In the genomic region with DNA sequence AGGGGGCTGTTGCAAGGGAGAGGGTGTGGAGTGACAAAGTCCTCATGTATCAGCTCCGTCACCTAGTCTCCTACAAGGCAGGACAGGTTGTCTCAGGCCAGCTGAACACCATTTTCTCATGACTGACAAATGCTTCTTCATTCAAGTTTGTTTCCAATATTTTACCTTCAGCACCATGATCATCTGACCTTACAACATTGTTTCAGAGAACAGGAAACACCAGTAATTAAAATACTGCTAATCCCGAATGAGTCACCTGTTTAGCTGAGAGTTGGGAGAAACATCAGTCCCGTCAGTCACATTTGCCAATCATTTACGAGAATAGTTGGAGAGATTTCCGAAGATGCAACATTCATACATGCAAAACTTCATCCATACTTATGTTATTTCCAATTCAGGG, we compare ENCODE assay signal across 1 cellular context.
TF ChIP-seq lines count a peak whose summit lies in the region.

No MANE protein-coding gene starts in this region.

TF ChIP-seq in H1, 55 proteins besides CTCF, POLR2A, EP300 and RAD21:
- TF ChIP-seq SUZ12 (IDR thresholded peaks at IDR 0.05; ENCODE audit: low read length) (no peak), CREB1 (IDR thresholded peaks at IDR 0.05) (no peak), GABPA (IDR thresholded peaks at IDR 0.05; ENCODE audit: borderline replicate concordance, insufficient read depth, low read length) (no peak), RNF2 (IDR thresholded peaks at IDR 0.05; ENCODE audit: borderline replicate concordance, low read depth, low read length, missing control alignments, poor library complexity, severe bottlenecking) (no peak), GTF2F1 (IDR thresholded peaks at IDR 0.05; ENCODE audit: borderline replicate concordance, low read depth, low read length) (no peak), POU5F1 (IDR thresholded peaks at IDR 0.05; ENCODE audit: low read depth, low read length) (no peak), ASH2L (IDR thresholded peaks at IDR 0.05; ENCODE audit: low read length) (no peak), SP4 (IDR thresholded peaks at IDR 0.05; ENCODE audit: low read length) (no peak), BRCA1 (IDR thresholded peaks at IDR 0.05; ENCODE audit: low read depth, low read length) (no peak), MAFK (IDR thresholded peaks at IDR 0.05; ENCODE audit: low read depth, low read length) (no peak), EGR1 (IDR thresholded peaks at IDR 0.05; ENCODE audit: borderline replicate concordance, low read depth, low read length) (no peak), CEBPB (IDR thresholded peaks at IDR 0.05; ENCODE audit: low read depth, low read length) (no peak), NRF1 (IDR thresholded peaks at IDR 0.05; ENCODE audit: low read depth, low read length) (no peak), SAP30 (IDR thresholded peaks at IDR 0.05; ENCODE audit: insufficient read depth, insufficient replicate concordance, low read length) (no peak), SIRT6 (IDR thresholded peaks at IDR 0.05; ENCODE audit: low read length) (no peak), SIX5 (IDR thresholded peaks at IDR 0.05; ENCODE audit: low read depth, low read length) (no peak), YY1 (IDR thresholded peaks at IDR 0.05; ENCODE audit: low read depth, low read length) (no peak), RFX5 (IDR thresholded peaks at IDR 0.05; ENCODE audit: borderline replicate concordance, low read depth, low read length) (no peak), SIN3A (conservative IDR thresholded peaks at IDR 0.05 in 1 of 2, IDR thresholded peaks at IDR 0.05 in 1 of 2; ENCODE audit: low read depth in 1 of 2, low read length in 2 of 2) (no peak)
- TF ChIP-seq, protein P1, sequence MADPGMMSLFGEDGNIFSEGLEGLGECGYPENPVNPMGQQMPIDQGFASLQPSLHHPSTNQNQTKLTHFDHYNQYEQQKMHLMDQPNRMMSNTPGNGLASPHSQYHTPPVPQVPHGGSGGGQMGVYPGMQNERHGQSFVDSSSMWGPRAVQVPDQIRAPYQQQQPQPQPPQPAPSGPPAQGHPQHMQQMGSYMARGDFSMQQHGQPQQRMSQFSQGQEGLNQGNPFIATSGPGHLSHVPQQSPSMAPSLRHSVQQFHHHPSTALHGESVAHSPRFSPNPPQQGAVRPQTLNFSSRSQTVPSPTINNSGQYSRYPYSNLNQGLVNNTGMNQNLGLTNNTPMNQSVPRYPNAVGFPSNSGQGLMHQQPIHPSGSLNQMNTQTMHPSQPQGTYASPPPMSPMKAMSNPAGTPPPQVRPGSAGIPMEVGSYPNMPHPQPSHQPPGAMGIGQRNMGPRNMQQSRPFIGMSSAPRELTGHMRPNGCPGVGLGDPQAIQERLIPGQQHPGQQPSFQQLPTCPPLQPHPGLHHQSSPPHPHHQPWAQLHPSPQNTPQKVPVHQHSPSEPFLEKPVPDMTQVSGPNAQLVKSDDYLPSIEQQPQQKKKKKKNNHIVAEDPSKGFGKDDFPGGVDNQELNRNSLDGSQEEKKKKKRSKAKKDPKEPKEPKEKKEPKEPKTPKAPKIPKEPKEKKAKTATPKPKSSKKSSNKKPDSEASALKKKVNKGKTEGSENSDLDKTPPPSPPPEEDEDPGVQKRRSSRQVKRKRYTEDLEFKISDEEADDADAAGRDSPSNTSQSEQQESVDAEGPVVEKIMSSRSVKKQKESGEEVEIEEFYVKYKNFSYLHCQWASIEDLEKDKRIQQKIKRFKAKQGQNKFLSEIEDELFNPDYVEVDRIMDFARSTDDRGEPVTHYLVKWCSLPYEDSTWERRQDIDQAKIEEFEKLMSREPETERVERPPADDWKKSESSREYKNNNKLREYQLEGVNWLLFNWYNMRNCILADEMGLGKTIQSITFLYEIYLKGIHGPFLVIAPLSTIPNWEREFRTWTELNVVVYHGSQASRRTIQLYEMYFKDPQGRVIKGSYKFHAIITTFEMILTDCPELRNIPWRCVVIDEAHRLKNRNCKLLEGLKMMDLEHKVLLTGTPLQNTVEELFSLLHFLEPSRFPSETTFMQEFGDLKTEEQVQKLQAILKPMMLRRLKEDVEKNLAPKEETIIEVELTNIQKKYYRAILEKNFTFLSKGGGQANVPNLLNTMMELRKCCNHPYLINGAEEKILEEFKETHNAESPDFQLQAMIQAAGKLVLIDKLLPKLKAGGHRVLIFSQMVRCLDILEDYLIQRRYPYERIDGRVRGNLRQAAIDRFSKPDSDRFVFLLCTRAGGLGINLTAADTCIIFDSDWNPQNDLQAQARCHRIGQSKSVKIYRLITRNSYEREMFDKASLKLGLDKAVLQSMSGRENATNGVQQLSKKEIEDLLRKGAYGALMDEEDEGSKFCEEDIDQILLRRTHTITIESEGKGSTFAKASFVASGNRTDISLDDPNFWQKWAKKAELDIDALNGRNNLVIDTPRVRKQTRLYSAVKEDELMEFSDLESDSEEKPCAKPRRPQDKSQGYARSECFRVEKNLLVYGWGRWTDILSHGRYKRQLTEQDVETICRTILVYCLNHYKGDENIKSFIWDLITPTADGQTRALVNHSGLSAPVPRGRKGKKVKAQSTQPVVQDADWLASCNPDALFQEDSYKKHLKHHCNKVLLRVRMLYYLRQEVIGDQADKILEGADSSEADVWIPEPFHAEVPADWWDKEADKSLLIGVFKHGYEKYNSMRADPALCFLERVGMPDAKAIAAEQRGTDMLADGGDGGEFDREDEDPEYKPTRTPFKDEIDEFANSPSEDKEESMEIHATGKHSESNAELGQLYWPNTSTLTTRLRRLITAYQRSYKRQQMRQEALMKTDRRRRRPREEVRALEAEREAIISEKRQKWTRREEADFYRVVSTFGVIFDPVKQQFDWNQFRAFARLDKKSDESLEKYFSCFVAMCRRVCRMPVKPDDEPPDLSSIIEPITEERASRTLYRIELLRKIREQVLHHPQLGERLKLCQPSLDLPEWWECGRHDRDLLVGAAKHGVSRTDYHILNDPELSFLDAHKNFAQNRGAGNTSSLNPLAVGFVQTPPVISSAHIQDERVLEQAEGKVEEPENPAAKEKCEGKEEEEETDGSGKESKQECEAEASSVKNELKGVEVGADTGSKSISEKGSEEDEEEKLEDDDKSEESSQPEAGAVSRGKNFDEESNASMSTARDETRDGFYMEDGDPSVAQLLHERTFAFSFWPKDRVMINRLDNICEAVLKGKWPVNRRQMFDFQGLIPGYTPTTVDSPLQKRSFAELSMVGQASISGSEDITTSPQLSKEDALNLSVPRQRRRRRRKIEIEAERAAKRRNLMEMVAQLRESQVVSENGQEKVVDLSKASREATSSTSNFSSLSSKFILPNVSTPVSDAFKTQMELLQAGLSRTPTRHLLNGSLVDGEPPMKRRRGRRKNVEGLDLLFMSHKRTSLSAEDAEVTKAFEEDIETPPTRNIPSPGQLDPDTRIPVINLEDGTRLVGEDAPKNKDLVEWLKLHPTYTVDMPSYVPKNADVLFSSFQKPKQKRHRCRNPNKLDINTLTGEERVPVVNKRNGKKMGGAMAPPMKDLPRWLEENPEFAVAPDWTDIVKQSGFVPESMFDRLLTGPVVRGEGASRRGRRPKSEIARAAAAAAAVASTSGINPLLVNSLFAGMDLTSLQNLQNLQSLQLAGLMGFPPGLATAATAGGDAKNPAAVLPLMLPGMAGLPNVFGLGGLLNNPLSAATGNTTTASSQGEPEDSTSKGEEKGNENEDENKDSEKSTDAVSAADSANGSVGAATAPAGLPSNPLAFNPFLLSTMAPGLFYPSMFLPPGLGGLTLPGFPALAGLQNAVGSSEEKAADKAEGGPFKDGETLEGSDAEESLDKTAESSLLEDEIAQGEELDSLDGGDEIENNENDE (IDR thresholded peaks at IDR 0.05; ENCODE audit: insufficient replicate concordance, low read length) = no peak
TF ChIP-seq in H1: peak in this region for 0.
